Comparison of ENCODE assay signal across 7 cellular contexts in genomic region chr21:26715878-26716506, GRCh38.
DNase-seq lines count a peak whose midpoint lies in the region; ATAC-seq and TF ChIP-seq lines count a peak whose summit lies in the region.

No MANE protein-coding gene starts in this region.

- no peak overlapping the region for H3K27ac Mint-ChIP-seq in stimulated activated naive CD8-positive, alpha-beta T cell treated with anti-CD3 and anti-CD28 coated beads, Interleukin-15, amount 100 ng/mL, for 72 hours
- no peak overlapping the region for H3K27ac Mint-ChIP-seq in T-helper 2 cell treated with Interferon-gamma antibody and Interleukin-4, amounts not matched to agents 5 μg/mL and 100 μg/mL, for 36 hours

- H3K27me3 Mint-ChIP-seq in stimulated activated naive CD8-positive, alpha-beta T cell treated with anti-CD3 and anti-CD28 coated beads, Interleukin-15, amount 100 ng/mL, for 72 hours, result no peaks in the 10 kb centered on the region
- H3K27me3 Mint-ChIP-seq in T-helper 2 cell treated with Interferon-gamma antibody and Interleukin-4, amounts not matched to agents 5 μg/mL and 100 μg/mL, for 36 hours (ENCODE audit: low read depth), result no peaks in the 10 kb centered on the region

- no peak overlapping the region for H3K4me3 Mint-ChIP-seq in stimulated activated naive CD8-positive, alpha-beta T cell treated with anti-CD3 and anti-CD28 coated beads, Interleukin-15, amount 100 ng/mL, for 72 hours
- no peak overlapping the region for H3K4me3 Mint-ChIP-seq in T-helper 2 cell treated with Interferon-gamma antibody and Interleukin-4, amounts not matched to agents 5 μg/mL and 100 μg/mL, for 36 hours

- no peaks in the 10 kb centered on the region for H3K9me3 Mint-ChIP-seq in stimulated activated naive CD8-positive, alpha-beta T cell treated with anti-CD3 and anti-CD28 coated beads, Interleukin-15, amount 100 ng/mL, for 72 hours
- no peaks in the 10 kb centered on the region for H3K9me3 Mint-ChIP-seq in T-helper 2 cell treated with Interferon-gamma antibody and Interleukin-4, amounts not matched to agents 5 μg/mL and 100 μg/mL, for 36 hours

- no peaks in the 10 kb centered on the region for H3K36me3 Mint-ChIP-seq in T-helper 2 cell treated with Interferon-gamma antibody and Interleukin-4, amounts not matched to agents 5 μg/mL and 100 μg/mL, for 36 hours (ENCODE audit: low read depth)

- H3K4me1 ChIP-seq in OCI-LY1 (ENCODE audit: insufficient read depth, low read length, severe bottlenecking), result no peaks in the 10 kb centered on the region

- no peak overlapping the region for H3K9ac ChIP-seq in OCI-LY1 (ENCODE audit: low read length)

- H3K4me2 ChIP-seq in OCI-LY1 (ENCODE audit: low read length), result no peak overlapping the region

- H3K27me3 ChIP-seq in OCI-LY1 (ENCODE audit: insufficient read depth, low read length), result no peaks in the 10 kb centered on the region

- H3K4me3 ChIP-seq in OCI-LY1 (ENCODE audit: low read depth, low read length, poor library complexity, severe bottlenecking), result no peak overlapping the region

- H3K36me3 ChIP-seq in OCI-LY1 (ENCODE audit: insufficient read depth, low read length), result no peaks in the 10 kb centered on the region

- no peak overlapping the region for H3K27ac ChIP-seq in OCI-LY1 (ENCODE audit: low read depth, low read length, poor library complexity, severe bottlenecking)

- peak; percentile 53 for ATAC-seq in HG02623 (IDR thresholded peaks at IDR 0.05; ENCODE audit: unreplicated experiment)
- ATAC-seq in stimulated activated naive CD8-positive, alpha-beta T cell treated with anti-CD3 and anti-CD28 coated beads, Interleukin-15, amount 100 ng/mL, for 72 hours, result peak; percentile 60

- H2AFZ ChIP-seq in OCI-LY1 (ENCODE audit: low read length), result no peak overlapping the region

- no peaks in the 10 kb centered on the region for H4K20me1 ChIP-seq in OCI-LY1 (ENCODE audit: insufficient read depth, low read length)

- no peaks in the 10 kb centered on the region for H3K9me3 ChIP-seq in OCI-LY1 (ENCODE audit: low read length)

- no peaks in the 10 kb centered on the region for H3K9me2 ChIP-seq in OCI-LY1 (ENCODE audit: low read depth, low read length)

- DNase-seq in ELR (ENCODE audit: low read depth), result peak; percentile 69
- DNase-seq in cerebellar cortex (ENCODE audit: low spot score), result peak; percentile 72
- DNase-seq in kidney glomerular epithelial cell (lab: John Stamatoyannopoulos, UW), result peak; percentile 54
- DNase-seq in stimulated activated naive CD8-positive, alpha-beta T cell treated with anti-CD3 and anti-CD28 coated beads, Interleukin-15, amount 100 ng/mL, for 72 hours, result peak; percentile 14 to 25
- DNase-seq in T-helper 2 cell treated with Interferon-gamma antibody and Interleukin-4, amounts not matched to agents 5 μg/mL and 100 μg/mL, for 36 hours (ENCODE audit: low spot score), result no peak

- no peaks in the 10 kb centered on the region for H3F3A ChIP-seq in OCI-LY1 (ENCODE audit: insufficient read depth, low read length)

- TF ChIP-seq CTCF in OCI-LY1 (IDR thresholded peaks at IDR 0.05; ENCODE audit: low read length), result peak; percentile 71

- no peaks in the 10 kb centered on the region for H3K79me2 ChIP-seq in OCI-LY1 (ENCODE audit: insufficient read depth, low read length)

- no peaks in the 10 kb centered on the region for H3K4me1 Mint-ChIP-seq in stimulated activated naive CD8-positive, alpha-beta T cell treated with anti-CD3 and anti-CD28 coated beads, Interleukin-15, amount 100 ng/mL, for 72 hours
- H3K4me1 Mint-ChIP-seq in T-helper 2 cell treated with Interferon-gamma antibody and Interleukin-4, amounts not matched to agents 5 μg/mL and 100 μg/mL, for 36 hours (ENCODE audit: low read depth), result no peaks in the 10 kb centered on the region
